Comparison of ENCODE assay signal across 14 cellular contexts in genomic region chr1:224554056-224554455, GRCh38.
"Had no signal": no experiment of that assay in that cellular context is flagged by ENCODE, and none has a peak within 500 bp of the region (broad histone marks: within the 10 kb centered on the region; RNA-seq: fewer than 3 reads in every experiment).

No MANE protein-coding gene starts in this region.

- H3K27me3 Mint-ChIP-seq: type B pancreatic cell had no signal

- H3K4me1 ChIP-seq: sigmoid colon had no signal

- H3K36me3 Mint-ChIP-seq: natural killer cell, type B pancreatic cell had no signal

- H3K27me3 ChIP-seq: dorsolateral prefrontal cortex, esophagus squamous epithelium, sigmoid colon had no signal

- H3K4me3 ChIP-seq: dorsolateral prefrontal cortex, esophagus squamous epithelium, sigmoid colon, skin epidermis had no signal

- H3K9me3 ChIP-seq: esophagus squamous epithelium, sigmoid colon had no signal

- H3K27ac Mint-ChIP-seq: natural killer cell, type B pancreatic cell had no signal

- DNase-seq: cortex of kidney; dorsolateral prefrontal cortex; effector CD8-positive, alpha-beta T cell; esophagus squamous epithelium; foreskin fibroblast; mammary epithelial cell; natural killer cell; posterior cingulate gyrus; sigmoid colon; stimulated activated CD4-positive, alpha-beta T cell treated with anti-CD3 and anti-CD28 coated beads, Interleukin-12 subunit alpha, Interleukin-12 subunit beta, amount 100 ng/mL, for 4 hours; stimulated activated naive CD4-positive, alpha-beta T cell treated with Interleukin-2 at 50 U/mL for 16 hours had no signal

- H3K4me1 Mint-ChIP-seq: natural killer cell, neural crest cell had no signal

- H3K36me3 ChIP-seq: esophagus squamous epithelium, sigmoid colon had no signal

- H3K27ac ChIP-seq: dorsolateral prefrontal cortex, esophagus squamous epithelium, sigmoid colon, skin epidermis had no signal

- H3K9me3 Mint-ChIP-seq: natural killer cell, neural crest cell, type B pancreatic cell had no signal

- H3K4me3 Mint-ChIP-seq: natural killer cell, neural crest cell, type B pancreatic cell had no signal
